ENCODE assay signal across 1 cellular context in the genomic region with DNA sequence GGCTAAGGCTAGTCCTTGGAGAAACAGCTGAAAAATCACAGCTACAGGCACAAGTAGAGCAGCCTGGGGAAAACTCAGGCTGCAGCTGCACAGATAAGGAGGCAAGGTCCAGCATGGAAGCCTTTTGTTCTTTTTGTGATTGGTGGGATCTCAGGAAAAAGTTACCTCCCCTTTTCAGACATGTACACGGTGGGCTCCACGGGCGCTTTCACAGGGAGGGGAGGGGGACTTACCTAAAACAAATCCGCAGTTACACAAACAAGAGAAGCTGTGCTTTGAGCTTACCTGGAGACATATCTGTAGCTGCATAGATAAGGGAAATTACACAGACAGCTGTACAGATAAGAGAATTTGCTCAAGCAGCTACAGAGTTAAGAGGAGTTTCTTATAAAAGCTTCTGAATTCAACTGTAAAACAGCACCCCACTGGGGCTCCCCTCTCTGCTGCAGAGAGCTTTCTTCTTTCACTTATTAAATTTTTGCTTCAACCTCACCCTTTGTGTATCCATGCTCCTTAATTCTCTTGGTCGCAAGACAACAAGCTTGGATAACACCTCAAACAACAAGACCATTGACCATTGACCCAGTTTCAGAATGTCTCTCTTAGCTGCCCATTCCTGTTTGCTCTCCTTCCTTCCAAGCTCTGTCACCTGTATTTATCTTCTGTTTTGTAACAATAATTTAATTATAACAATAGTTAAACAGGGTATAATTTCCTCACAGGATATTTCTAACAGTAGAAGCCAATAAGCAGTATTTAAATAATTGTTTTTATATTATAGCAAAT.
TF ChIP-seq lines count a peak whose summit lies in the region.

No MANE protein-coding gene starts in this region.

TF ChIP-seq in GM23338, 12 proteins besides CTCF, POLR2A, EP300 and RAD21:
- TF ChIP-seq ZNF331 (CRISPR knock-in tag; IDR thresholded peaks at IDR 0.05; ENCODE audit: low read depth) (no peak), STAT1 (IDR thresholded peaks at IDR 0.05; ENCODE audit: unreplicated experiment) (no peak), CREB1 (CRISPR knock-in tag; IDR thresholded peaks at IDR 0.05; ENCODE audit: low read depth) (no peak), EZH2phosphoT487 (IDR thresholded peaks at IDR 0.05; ENCODE audit: unreplicated experiment) (no peak), ZNF114 (CRISPR knock-in tag; IDR thresholded peaks at IDR 0.05) (no peak), EZH2 (IDR thresholded peaks at IDR 0.05; ENCODE audit: low read depth, unreplicated experiment) (no peak), NANOG (IDR thresholded peaks at IDR 0.05; ENCODE audit: borderline replicate concordance) (no peak), POLR2AphosphoS5 (IDR thresholded peaks at IDR 0.05; ENCODE audit: low read depth) (no peak), JUNB (IDR thresholded peaks at IDR 0.05; ENCODE audit: unreplicated experiment) (no peak)
- TF ChIP-seq, protein P1, sequence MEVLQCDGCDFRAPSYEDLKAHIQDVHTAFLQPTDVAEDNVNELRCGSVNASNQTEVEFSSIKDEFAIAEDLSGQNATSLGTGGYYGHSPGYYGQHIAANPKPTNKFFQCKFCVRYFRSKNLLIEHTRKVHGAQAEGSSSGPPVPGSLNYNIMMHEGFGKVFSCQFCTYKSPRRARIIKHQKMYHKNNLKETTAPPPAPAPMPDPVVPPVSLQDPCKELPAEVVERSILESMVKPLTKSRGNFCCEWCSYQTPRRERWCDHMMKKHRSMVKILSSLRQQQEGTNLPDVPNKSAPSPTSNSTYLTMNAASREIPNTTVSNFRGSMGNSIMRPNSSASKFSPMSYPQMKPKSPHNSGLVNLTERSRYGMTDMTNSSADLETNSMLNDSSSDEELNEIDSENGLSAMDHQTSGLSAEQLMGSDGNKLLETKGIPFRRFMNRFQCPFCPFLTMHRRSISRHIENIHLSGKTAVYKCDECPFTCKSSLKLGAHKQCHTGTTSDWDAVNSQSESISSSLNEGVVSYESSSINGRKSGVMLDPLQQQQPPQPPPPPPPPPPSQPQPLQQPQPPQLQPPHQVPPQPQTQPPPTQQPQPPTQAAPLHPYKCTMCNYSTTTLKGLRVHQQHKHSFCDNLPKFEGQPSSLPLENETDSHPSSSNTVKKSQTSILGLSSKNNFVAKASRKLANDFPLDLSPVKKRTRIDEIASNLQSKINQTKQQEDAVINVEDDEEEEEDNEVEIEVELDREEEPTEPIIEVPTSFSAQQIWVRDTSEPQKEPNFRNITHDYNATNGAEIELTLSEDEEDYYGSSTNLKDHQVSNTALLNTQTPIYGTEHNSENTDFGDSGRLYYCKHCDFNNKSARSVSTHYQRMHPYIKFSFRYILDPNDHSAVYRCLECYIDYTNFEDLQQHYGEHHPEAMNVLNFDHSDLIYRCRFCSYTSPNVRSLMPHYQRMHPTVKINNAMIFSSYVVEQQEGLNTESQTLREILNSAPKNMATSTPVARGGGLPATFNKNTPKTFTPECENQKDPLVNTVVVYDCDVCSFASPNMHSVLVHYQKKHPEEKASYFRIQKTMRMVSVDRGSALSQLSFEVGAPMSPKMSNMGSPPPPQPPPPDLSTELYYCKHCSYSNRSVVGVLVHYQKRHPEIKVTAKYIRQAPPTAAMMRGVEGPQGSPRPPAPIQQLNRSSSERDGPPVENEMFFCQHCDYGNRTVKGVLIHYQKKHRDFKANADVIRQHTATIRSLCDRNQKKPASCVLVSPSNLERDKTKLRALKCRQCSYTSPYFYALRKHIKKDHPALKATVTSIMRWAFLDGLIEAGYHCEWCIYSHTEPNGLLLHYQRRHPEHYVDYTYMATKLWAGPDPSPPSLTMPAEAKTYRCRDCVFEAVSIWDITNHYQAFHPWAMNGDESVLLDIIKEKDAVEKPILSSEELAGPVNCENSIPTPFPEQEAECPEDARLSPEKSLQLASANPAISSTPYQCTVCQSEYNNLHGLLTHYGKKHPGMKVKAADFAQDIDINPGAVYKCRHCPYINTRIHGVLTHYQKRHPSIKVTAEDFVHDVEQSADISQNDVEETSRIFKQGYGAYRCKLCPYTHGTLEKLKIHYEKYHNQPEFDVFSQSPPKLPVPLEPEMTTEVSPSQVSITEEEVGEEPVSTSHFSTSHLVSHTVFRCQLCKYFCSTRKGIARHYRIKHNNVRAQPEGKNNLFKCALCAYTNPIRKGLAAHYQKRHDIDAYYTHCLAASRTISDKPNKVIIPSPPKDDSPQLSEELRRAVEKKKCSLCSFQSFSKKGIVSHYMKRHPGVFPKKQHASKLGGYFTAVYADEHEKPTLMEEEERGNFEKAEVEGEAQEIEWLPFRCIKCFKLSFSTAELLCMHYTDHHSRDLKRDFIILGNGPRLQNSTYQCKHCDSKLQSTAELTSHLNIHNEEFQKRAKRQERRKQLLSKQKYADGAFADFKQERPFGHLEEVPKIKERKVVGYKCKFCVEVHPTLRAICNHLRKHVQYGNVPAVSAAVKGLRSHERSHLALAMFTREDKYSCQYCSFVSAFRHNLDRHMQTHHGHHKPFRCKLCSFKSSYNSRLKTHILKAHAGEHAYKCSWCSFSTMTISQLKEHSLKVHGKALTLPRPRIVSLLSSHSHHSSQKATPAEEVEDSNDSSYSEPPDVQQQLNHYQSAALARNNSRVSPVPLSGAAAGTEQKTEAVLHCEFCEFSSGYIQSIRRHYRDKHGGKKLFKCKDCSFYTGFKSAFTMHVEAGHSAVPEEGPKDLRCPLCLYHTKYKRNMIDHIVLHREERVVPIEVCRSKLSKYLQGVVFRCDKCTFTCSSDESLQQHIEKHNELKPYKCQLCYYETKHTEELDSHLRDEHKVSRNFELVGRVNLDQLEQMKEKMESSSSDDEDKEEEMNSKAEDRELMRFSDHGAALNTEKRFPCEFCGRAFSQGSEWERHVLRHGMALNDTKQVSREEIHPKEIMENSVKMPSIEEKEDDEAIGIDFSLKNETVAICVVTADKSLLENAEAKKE (CRISPR knock-in tag; IDR thresholded peaks at IDR 0.05) = no peak
- TF ChIP-seq, protein P2, sequence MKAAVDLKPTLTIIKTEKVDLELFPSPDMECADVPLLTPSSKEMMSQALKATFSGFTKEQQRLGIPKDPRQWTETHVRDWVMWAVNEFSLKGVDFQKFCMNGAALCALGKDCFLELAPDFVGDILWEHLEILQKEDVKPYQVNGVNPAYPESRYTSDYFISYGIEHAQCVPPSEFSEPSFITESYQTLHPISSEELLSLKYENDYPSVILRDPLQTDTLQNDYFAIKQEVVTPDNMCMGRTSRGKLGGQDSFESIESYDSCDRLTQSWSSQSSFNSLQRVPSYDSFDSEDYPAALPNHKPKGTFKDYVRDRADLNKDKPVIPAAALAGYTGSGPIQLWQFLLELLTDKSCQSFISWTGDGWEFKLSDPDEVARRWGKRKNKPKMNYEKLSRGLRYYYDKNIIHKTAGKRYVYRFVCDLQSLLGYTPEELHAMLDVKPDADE (IDR thresholded peaks at IDR 0.05) = no peak
- TF ChIP-seq, protein P3, sequence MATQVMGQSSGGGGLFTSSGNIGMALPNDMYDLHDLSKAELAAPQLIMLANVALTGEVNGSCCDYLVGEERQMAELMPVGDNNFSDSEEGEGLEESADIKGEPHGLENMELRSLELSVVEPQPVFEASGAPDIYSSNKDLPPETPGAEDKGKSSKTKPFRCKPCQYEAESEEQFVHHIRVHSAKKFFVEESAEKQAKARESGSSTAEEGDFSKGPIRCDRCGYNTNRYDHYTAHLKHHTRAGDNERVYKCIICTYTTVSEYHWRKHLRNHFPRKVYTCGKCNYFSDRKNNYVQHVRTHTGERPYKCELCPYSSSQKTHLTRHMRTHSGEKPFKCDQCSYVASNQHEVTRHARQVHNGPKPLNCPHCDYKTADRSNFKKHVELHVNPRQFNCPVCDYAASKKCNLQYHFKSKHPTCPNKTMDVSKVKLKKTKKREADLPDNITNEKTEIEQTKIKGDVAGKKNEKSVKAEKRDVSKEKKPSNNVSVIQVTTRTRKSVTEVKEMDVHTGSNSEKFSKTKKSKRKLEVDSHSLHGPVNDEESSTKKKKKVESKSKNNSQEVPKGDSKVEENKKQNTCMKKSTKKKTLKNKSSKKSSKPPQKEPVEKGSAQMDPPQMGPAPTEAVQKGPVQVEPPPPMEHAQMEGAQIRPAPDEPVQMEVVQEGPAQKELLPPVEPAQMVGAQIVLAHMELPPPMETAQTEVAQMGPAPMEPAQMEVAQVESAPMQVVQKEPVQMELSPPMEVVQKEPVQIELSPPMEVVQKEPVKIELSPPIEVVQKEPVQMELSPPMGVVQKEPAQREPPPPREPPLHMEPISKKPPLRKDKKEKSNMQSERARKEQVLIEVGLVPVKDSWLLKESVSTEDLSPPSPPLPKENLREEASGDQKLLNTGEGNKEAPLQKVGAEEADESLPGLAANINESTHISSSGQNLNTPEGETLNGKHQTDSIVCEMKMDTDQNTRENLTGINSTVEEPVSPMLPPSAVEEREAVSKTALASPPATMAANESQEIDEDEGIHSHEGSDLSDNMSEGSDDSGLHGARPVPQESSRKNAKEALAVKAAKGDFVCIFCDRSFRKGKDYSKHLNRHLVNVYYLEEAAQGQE (IDR thresholded peaks at IDR 0.05; ENCODE audit: unreplicated experiment) = no peak
TF ChIP-seq in GM23338: peak in this region for 0.
